8 cellular contexts compared by ENCODE assay signal in the genomic region with DNA sequence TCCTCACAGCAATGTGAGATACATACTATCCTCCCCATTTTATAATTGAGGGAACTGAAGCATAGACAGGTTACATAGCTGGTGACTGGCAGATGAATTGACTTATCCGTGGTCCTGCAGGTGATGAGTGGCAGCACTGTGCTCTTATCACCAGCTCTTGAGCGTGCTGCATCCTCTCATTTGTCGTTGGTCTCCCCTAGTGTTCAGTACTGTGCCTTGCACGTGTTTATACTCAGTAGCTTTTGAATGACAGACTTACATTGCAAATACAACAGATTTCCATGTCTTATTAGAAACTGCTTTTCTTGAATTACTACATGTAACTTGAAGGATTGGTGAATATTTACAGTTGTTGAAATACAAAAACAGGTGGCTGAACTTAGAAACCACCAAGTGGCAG. TPM values are rescaled to one million over a fixed set of nuclear protein-coding genes. Genes with fewer than 3 reads are reported as not detected.
DNase-seq lines count a peak whose midpoint lies in the region; ATAC-seq, FAIRE-seq and TF ChIP-seq lines count a peak whose summit lies in the region.
"Not testable (repeated sequence)": the region's sequence is repeated elsewhere in the genome, so short reads cannot be mapped to it uniquely, and the experiment has no call there.

No MANE protein-coding gene starts in this region.

- TF ChIP-seq CTCF in Calu3 (IDR thresholded peaks at IDR 0.05; ENCODE audit: unreplicated experiment) (peak; percentile 46), GM20000 (IDR thresholded peaks at IDR 0.05; ENCODE audit: extremely low read depth, missing control alignments) (peak; percentile 27), cardiac fibroblast (IDR thresholded peaks at IDR 0.05; ENCODE audit: low read depth, low read length) (peak; percentile 46)

- not testable (repeated sequence) for H3K4me3 Mint-ChIP-seq in Calu3 (ENCODE audit: low read depth, unreplicated experiment)

- FAIRE-seq in islet of Langerhans (lab: Jason Lieb, UNC): peak; percentile 47

- ATAC-seq in HG03520 (IDR thresholded peaks at IDR 0.05; ENCODE audit: unreplicated experiment): peak; percentile 94
- ATAC-seq in activated CD4-positive, CD25-positive, alpha-beta regulatory T cell treated with anti-CD3 and anti-CD28 coated beads, Interleukin-2, amount 50 U/mL, for 24 hours: peak; percentile 90 to 96

- H3K9me3 Mint-ChIP-seq in Calu3 (ENCODE audit: low read depth, unreplicated experiment): not testable (repeated sequence)

- CTCF ChIA-PET in Calu3 (lab: Charles Lee): not testable (repeated sequence)

- BruUV-seq in Calu3 (replicated peaks; lab: Mats Ljungman, UMichigan): not testable (repeated sequence)

- peaks cover 84% of the 10 kb centered on the region for H3K36me3 Mint-ChIP-seq in Calu3 (ENCODE audit: insufficient read depth, unreplicated experiment)

- H3K27ac Mint-ChIP-seq in Calu3 (ENCODE audit: unreplicated experiment): not testable (repeated sequence)

- intact Hi-C loops in Calu3 (cut with micrococcal nuclease; ENCODE audit: unreplicated experiment): not testable (repeated sequence)

- not testable (repeated sequence) for H3K4me3 ChIP-seq in cardiac fibroblast (replicated peaks in 1 of 2; ENCODE audit: low read depth in 2 of 2, low read length in 2 of 2)

- peak; percentile 41 for DNase-seq in Calu3
- DNase-seq in GM20000 (ENCODE audit: low spot score): not testable (repeated sequence)
- DNase-seq in NCI-H526 (lab: John Stamatoyannopoulos, UW): peak; percentile 65 to 76
- DNase-seq in cardiac fibroblast (ENCODE audit: low read depth in 2 of 2): peak; percentile 45 to 61
- DNase-seq in stimulated activated CD4-positive, alpha-beta T cell treated with anti-CD3 and anti-CD28 coated beads, TNF-alpha, amount 100 ng/mL, for 1 hour (ENCODE audit: low read depth in 3 of 3, low spot score in 1 of 3): peak in 2 of 3 donors; percentile 24 to 50

- peaks cover 11% of the 10 kb centered on the region for H3K4me1 Mint-ChIP-seq in Calu3 (ENCODE audit: low read depth, unreplicated experiment)

- H3K27me3 Mint-ChIP-seq in Calu3 (ENCODE audit: unreplicated experiment): not testable (repeated sequence)

RNA-seq across cellular contexts. Expression of gene NTAN1, which starts 33.7 kb away (rescaled TPM):
- total RNA-seq in Calu3 (2022): 22.7 and 25.0 TPM in 2 replicates

RNA-seq across cellular contexts. Expression of gene PDXDC1, which starts 47.4 kb away (rescaled TPM):
- total RNA-seq in Calu3 (2022): 171 and 172 TPM in 2 replicates
